18 cellular contexts compared by ENCODE assay signal in the genomic region with DNA sequence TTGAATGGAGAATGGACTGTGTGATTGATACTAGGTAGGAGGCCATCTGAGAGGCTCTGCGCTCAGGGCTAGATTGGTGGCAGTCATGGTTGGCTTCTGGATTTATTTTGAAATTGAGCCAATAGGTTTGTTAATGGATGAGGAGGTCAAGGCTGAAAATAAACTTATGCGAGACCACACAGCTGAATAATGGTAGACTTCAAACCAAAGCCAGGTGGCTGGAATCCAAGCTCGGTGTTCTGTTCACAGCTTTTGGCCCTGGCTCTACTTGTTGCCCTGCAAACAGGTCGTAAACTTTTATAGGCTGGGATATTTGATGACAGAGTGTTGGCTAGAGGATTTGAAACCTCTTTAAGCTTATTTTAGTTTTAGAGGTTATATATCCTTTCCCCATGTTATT.
DNase-seq lines count a peak whose midpoint lies in the region; ATAC-seq and TF ChIP-seq lines count a peak whose summit lies in the region.
"Had no signal": no experiment of that assay in that cellular context is flagged by ENCODE, and none has a peak within 500 bp of the region (broad histone marks: within the 10 kb centered on the region; RNA-seq: fewer than 3 reads in every experiment).

No MANE protein-coding gene starts in this region.

- TF ChIP-seq CTCF in astrocyte of the spinal cord (IDR thresholded peaks at IDR 0.05; ENCODE audit: low read depth, low read length) (no peak), GM13976 (IDR thresholded peaks at IDR 0.05; ENCODE audit: borderline replicate concordance, control extremely low read depth, extremely low read depth, insufficient read depth, missing control alignments) (no peak)

- peak; percentile 16 for DNase-seq in ACHN
- peak; percentile 28 for DNase-seq in M059J (ENCODE audit: low read depth)
- DNase-seq in astrocyte of the spinal cord (ENCODE audit: low read depth, low spot score), result peak; percentile 46
- DNase-seq in left kidney (ENCODE audit: low read depth, low spot score), result peak; percentile 89
- DNase-seq in GM03348 (ENCODE audit: low spot score), result no peak
- DNase-seq in activated T-cell treated with anti-CD3 and anti-CD28 coated beads, Interleukin-2, amount 50 U/mL, for 4 hours, result no peak
- no peak for DNase-seq in GM13976 (ENCODE audit: low spot score)
- DNase-seq: activated CD4-positive, alpha-beta T cell treated with anti-CD3 and anti-CD28 coated beads, Interleukin-2, amount 10 ng/mL, durations not matched to agents 7 days and 5 days; CD8-positive, alpha-beta T cell; dorsolateral prefrontal cortex; hippocampal formation; NCI-H1048; NCI-H524 treated with DMSO at 0.1 percent for 48 hours; posterior cingulate gyrus had no signal

- no peak for ATAC-seq in GM18498 (IDR thresholded peaks at IDR 0.05; ENCODE audit: unreplicated experiment)
- ATAC-seq in activated T-cell treated with anti-CD3 and anti-CD28 coated beads, Interleukin-2, amount 50 U/mL, for 4 hours, result no peak
- ATAC-seq: CD8-positive, alpha-beta T cell; esophagus mucosa had no signal

- no peaks in the 10 kb centered on the region for H3K9me3 Mint-ChIP-seq in activated T-cell treated with anti-CD3 and anti-CD28 coated beads, Interleukin-2, amount 50 U/mL, for 4 hours
- H3K9me3 Mint-ChIP-seq: IgD-negative memory B cell had no signal

- no peaks in the 10 kb centered on the region for H3K27me3 Mint-ChIP-seq in activated T-cell treated with anti-CD3 and anti-CD28 coated beads, Interleukin-2, amount 50 U/mL, for 4 hours (ENCODE audit: low read depth)
- H3K27me3 Mint-ChIP-seq: activated CD4-positive, alpha-beta T cell treated with anti-CD3 and anti-CD28 coated beads, Interleukin-2, amount 10 ng/mL, durations not matched to agents 7 days and 5 days; activated naive CD8-positive, alpha-beta T cell; IgD-negative memory B cell had no signal

- H3K4me1 Mint-ChIP-seq in activated T-cell treated with anti-CD3 and anti-CD28 coated beads, Interleukin-2, amount 50 U/mL, for 4 hours (ENCODE audit: low read depth), result no peaks in the 10 kb centered on the region
- H3K4me1 Mint-ChIP-seq: activated CD4-positive, alpha-beta T cell treated with anti-CD3 and anti-CD28 coated beads, Interleukin-2, amount 10 ng/mL, durations not matched to agents 7 days and 5 days had no signal

- H3K4me3 Mint-ChIP-seq in activated T-cell treated with anti-CD3 and anti-CD28 coated beads, Interleukin-2, amount 50 U/mL, for 4 hours, result no peak overlapping the region
- H3K4me3 Mint-ChIP-seq: activated CD4-positive, alpha-beta T cell treated with anti-CD3 and anti-CD28 coated beads, Interleukin-2, amount 10 ng/mL, durations not matched to agents 7 days and 5 days; activated naive CD8-positive, alpha-beta T cell; CD8-positive, alpha-beta T cell; IgD-negative memory B cell had no signal

- in situ Hi-C loops in ACHN (cut with HindIII; ENCODE audit: low pct_ligation_motif_present, low pct_unique_long_range_greater_than_20kb, low sequenced_read_pairs), result no loop called here
- in situ Hi-C loops in astrocyte of the spinal cord (cut with HindIII; ENCODE audit: low sequenced_read_pairs), result no loop called here
- in situ Hi-C loops in GM13976 (cut with MboI; ENCODE audit: low sequenced_read_pairs, unreplicated experiment), result no loop called here

- no peaks in the 10 kb centered on the region for H3K36me3 Mint-ChIP-seq in activated T-cell treated with anti-CD3 and anti-CD28 coated beads, Interleukin-2, amount 50 U/mL, for 4 hours (ENCODE audit: insufficient read depth)
- H3K36me3 Mint-ChIP-seq: activated naive CD8-positive, alpha-beta T cell; CD8-positive, alpha-beta T cell; IgD-negative memory B cell had no signal

- no peak overlapping the region for H3K4me3 ChIP-seq in astrocyte of the spinal cord (ENCODE audit: low read depth, low read length)
- H3K4me3 ChIP-seq: dorsolateral prefrontal cortex had no signal

Comparison
In these comparisons a context has a peak if more than half of its experiments do, and no peak if none do; other contexts are left out.
1. DNase-seq: peak in ACHN (single experiment), M059J (single experiment), astrocyte of the spinal cord (single experiment) and left kidney (single experiment); none in GM03348 (single experiment), activated T-cell treated with anti-CD3 and anti-CD28 coated beads, Interleukin-2, amount 50 U/mL, for 4 hours (single experiment) and GM13976 (single experiment).